8 cellular contexts compared by ENCODE assay signal in the genomic region with DNA sequence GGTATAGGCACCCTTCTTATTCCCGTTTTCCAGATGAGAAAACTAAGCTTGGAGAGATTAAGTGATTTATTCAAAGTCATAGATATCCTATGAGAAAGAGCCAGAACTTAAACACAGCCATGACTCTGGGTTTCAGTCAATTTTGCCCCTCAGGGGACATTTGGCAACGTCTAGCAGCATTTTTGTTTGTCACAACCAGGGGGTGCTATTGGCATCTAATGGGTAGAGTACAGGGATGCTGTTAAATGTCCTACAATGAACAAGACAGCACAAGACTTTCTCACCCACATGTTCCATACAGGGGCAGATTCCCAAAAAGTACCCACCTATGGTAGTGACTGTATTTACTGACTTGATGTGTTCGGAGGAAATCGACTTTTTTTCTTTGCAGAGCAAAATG. TPM values are rescaled to one million over a fixed set of nuclear protein-coding genes. Genes with fewer than 3 reads are reported as not detected.
DNase-seq lines count a peak whose midpoint lies in the region; ATAC-seq and TF ChIP-seq lines count a peak whose summit lies in the region.

No MANE protein-coding gene starts in this region.

- no peaks in the 10 kb centered on the region for H3K79me2 ChIP-seq in osteoblast (ENCODE audit: insufficient read depth, low read length)

- no peak for TF ChIP-seq POLR2A in NB4 (IDR thresholded peaks at IDR 0.05; ENCODE audit: extremely low read depth, insufficient read length)

- intact Hi-C loops in left lung (cut with DNase I), result no loop called here

- no peaks in the 10 kb centered on the region for H3K36me3 ChIP-seq in brain microvascular endothelial cell (replicated peaks)
- no peaks in the 10 kb centered on the region for H3K36me3 ChIP-seq in osteoblast (ENCODE audit: insufficient read depth, low read length)
- H3K36me3 ChIP-seq in left lung, result no peaks in the 10 kb centered on the region

- no peak overlapping the region for H2AFZ ChIP-seq in osteoblast (ENCODE audit: low read length)

- H3K27ac ChIP-seq in brain microvascular endothelial cell (no peak overlapping the region), osteoblast (ENCODE audit: low read depth, low read length) (no peak overlapping the region), left lung (no peak overlapping the region)

- no peak for ATAC-seq in left lung

- DNase-seq in GM12865 (ENCODE audit: low read depth) (peak; percentile 57), NB4 (ENCODE audit: low read depth) (peak; percentile 53), brain microvascular endothelial cell (no peak), osteoblast (ENCODE audit: insufficient read length, low spot score, missing footprints) (no peak), OCI-M2 (lab: John Stamatoyannopoulos, UW; ENCODE audit: unreplicated experiment) (no peak), left lung (no peak), 8988T (no peak)
- no peak for DNase-seq in effector CD8-positive, alpha-beta T cell (lab: John Stamatoyannopoulos, UW)

- no peak overlapping the region for H3K4me3 ChIP-seq in GM12865 (ENCODE audit: low read depth, low read length)
- H3K4me3 ChIP-seq in NB4 (ENCODE audit: low read depth, low read length), result no peak overlapping the region
- H3K4me3 ChIP-seq in brain microvascular endothelial cell (ENCODE audit: low read depth, low read length), result no peak overlapping the region
- H3K4me3 ChIP-seq in osteoblast (ENCODE audit: insufficient read depth, low read length), result no peak overlapping the region
- H3K4me3 ChIP-seq in left lung, result no peak overlapping the region

- H4K20me1 ChIP-seq in osteoblast (ENCODE audit: insufficient read depth, low read length), result no peaks in the 10 kb centered on the region

- H3K4me1 ChIP-seq in osteoblast (ENCODE audit: insufficient read depth, low read length) (no peaks in the 10 kb centered on the region), left lung (no peaks in the 10 kb centered on the region)

- H3K9me3 ChIP-seq in osteoblast (ENCODE audit: low read depth, low read length), result no peaks in the 10 kb centered on the region
- H3K9me3 ChIP-seq in left lung, result no peaks in the 10 kb centered on the region

- H3K4me2 ChIP-seq in osteoblast (ENCODE audit: insufficient read depth, low read length), result no peak overlapping the region

- in situ Hi-C loops in brain microvascular endothelial cell (cut with HindIII; ENCODE audit: low pct_ligation_motif_present, low sequenced_read_pairs), result no loop called here

- H3K27me3 ChIP-seq in brain microvascular endothelial cell (replicated peaks) (peaks cover 23% of the 10 kb centered on the region), osteoblast (ENCODE audit: insufficient read depth, low read length) (peaks cover 24% of the 10 kb centered on the region), left lung (peaks cover 25 to 66% of the 10 kb centered on the region in 2 donors)

- TF ChIP-seq CTCF in GM12865 (IDR thresholded peaks at IDR 0.05; ENCODE audit: insufficient read depth, low read depth, low read length, missing control alignments) (peak; percentile 64), NB4 (IDR thresholded peaks at IDR 0.05; ENCODE audit: low read depth, low read length) (peak; percentile 62), brain microvascular endothelial cell (IDR thresholded peaks at IDR 0.05; ENCODE audit: low read depth, low read length, missing control alignments) (peak; percentile 66), osteoblast (IDR thresholded peaks at IDR 0.05; ENCODE audit: extremely low read depth, low read depth, low read length) (peak; percentile 55), left lung (IDR thresholded peaks at IDR 0.05) (no peak)

RNA-seq across cellular contexts. Expression of a gene that starts 4.8 kb away (rescaled TPM):
- total RNA-seq in osteoblast (under 0.01 TPM in 2 replicates), left lung (under 1 TPM in 1 of 2 donors, not detected in 1; 0.03 TPM)

Comparison
In these comparisons a context has a peak if more than half of its experiments do, and no peak if none do; other contexts are left out.
1. DNase-seq: peak in GM12865 (single experiment) and NB4 (single experiment); none in brain microvascular endothelial cell (single experiment), osteoblast (single experiment), effector CD8-positive, alpha-beta T cell (single experiment), OCI-M2 (single experiment), left lung (0 of 2) and 8988T (single experiment).
2. CTCF ChIP-seq: peak in GM12865 (single experiment), NB4 (single experiment), brain microvascular endothelial cell (single experiment) and osteoblast (single experiment); none in left lung (0 of 2).